22 cellular contexts compared by ENCODE assay signal in genomic region chr11:121240650-121241299, GRCh38. TPM values are rescaled to one million over a fixed set of nuclear protein-coding genes. Genes with fewer than 3 reads are reported as not detected.
A peak's percentile ranks its signal among the peaks of the same experiment; 100 is the strongest.
DNase-seq lines count a peak whose midpoint lies in the region; ATAC-seq and TF ChIP-seq lines count a peak whose summit lies in the region.
"Had no signal": no experiment of that assay in that cellular context is flagged by ENCODE, and none has a peak within 500 bp of the region (broad histone marks: within the 10 kb centered on the region; RNA-seq: fewer than 3 reads in every experiment).

No MANE protein-coding gene starts in this region.

- H3K9me3 ChIP-seq in HEK293 (ENCODE audit: control insufficient read depth, insufficient read depth, low read depth, low read length) (no peaks in the 10 kb centered on the region), ovary (no peaks in the 10 kb centered on the region)
- H3K9me3 ChIP-seq: ascending aorta had no signal

- TF ChIP-seq POLR2A in ovary (IDR thresholded peaks at IDR 0.05), result no peak

- CTCF ChIA-PET in HEK293 (lab: Yijun Ruan, JAX) (interaction anchor here (1.4 kb wide), 1 partner anchor 10 kb away, joined by 3 read pairs; no protein-coding TSS in a partner anchor), WTC11 (lab: Charles Lee) (no interaction called here)

- no peak overlapping the region for H3K4me3 Mint-ChIP-seq in WTC11
- no peak overlapping the region for H3K4me3 Mint-ChIP-seq in mesothelial cell of epicardium
- H3K4me3 Mint-ChIP-seq: CD8-positive, alpha-beta T cell had no signal

- POLR2A ChIA-PET in HEK293 (lab: Yijun Ruan, JAX) (no interaction called here), WTC11 (lab: Charles Lee) (no interaction called here)

- TF ChIP-seq CTCF in HEK293 (tag by site-specific recombination; IDR thresholded peaks at IDR 0.05), result no peak
- TF ChIP-seq CTCF in WTC11 (IDR thresholded peaks at IDR 0.05), result no peak
- TF ChIP-seq CTCF in mesothelial cell of epicardium (IDR thresholded peaks at IDR 0.05; ENCODE audit: unreplicated experiment), result no peak
- no peak for TF ChIP-seq CTCF in ovary (IDR thresholded peaks at IDR 0.05)

- H3K4me1 Mint-ChIP-seq in WTC11 (peaks cover 59% of the 10 kb centered on the region), mesothelial cell of epicardium (peaks cover 43% of the 10 kb centered on the region)

- DNase-seq in AG08395 (ENCODE audit: low spot score), result peak; percentile 35
- no peak for DNase-seq in WTC11 (ENCODE audit: low spot score)
- DNase-seq in mesothelial cell of epicardium (ENCODE audit: low spot score in 2 of 2, unreplicated experiment in 2 of 2), result no peak
- DNase-seq in ovary, result no peak
- no peak for DNase-seq in NCI-H1930 (lab: John Stamatoyannopoulos, UW)
- DNase-seq in nucleus accumbens (lab: John Stamatoyannopoulos, UW), result no peak
- no peak for DNase-seq in activated CD4-positive, alpha-beta T cell treated with anti-CD3 and anti-CD28 coated beads, Interleukin-2, amount 50 U/mL, for 4 hours
- DNase-seq: activated CD4-positive, CD25-positive, alpha-beta regulatory T cell; activated CD8-positive, alpha-beta memory T cell treated with anti-CD3 and anti-CD28 coated beads for 24 hours; activated naive CD4-positive, alpha-beta T cell treated with anti-CD3 and anti-CD28 coated beads, Interleukin-2, amount 50 U/mL, for 16 hours; activated T-cell treated with anti-CD3 and anti-CD28 coated beads, Interleukin-2, amount 50 U/mL, for 48 hours; CD8-positive, alpha-beta T cell; foreskin fibroblast; NCI-H187; NCI-H510A treated with DMSO at 0.1 percent for 48 hours; stimulated activated CD4-positive, alpha-beta T cell treated with anti-CD3 and anti-CD28 coated beads, Interleukin-4, amount 100 ng/mL, for 24 hours; T-helper 1 cell had no signal

- intact Hi-C loops in ovary (cut with DNase I), result no loop called here

- no peak for TF ChIP-seq EP300 in ovary (IDR thresholded peaks at IDR 0.05)

- no peaks in the 10 kb centered on the region for H3K27me3 ChIP-seq in ovary
- H3K27me3 ChIP-seq: ascending aorta had no signal

- H3K4me1 ChIP-seq in HEK293 (ENCODE audit: control insufficient read depth, insufficient read depth, low read length) (peaks cover 2% of the 10 kb centered on the region), ovary (ENCODE audit: insufficient read depth) (no peaks in the 10 kb centered on the region)
- H3K4me1 ChIP-seq: ascending aorta, parathyroid adenoma had no signal

- H3K36me3 ChIP-seq in HEK293 (ENCODE audit: control insufficient read depth in 2 of 2, insufficient read depth in 1 of 2, low read length in 2 of 2), result no peaks in the 10 kb centered on the region
- no peaks in the 10 kb centered on the region for H3K36me3 ChIP-seq in ovary
- H3K36me3 ChIP-seq: ascending aorta had no signal

- WGBS in ovary, 3 donors, result 50 to 56% (median 51%) methylated on average over 9 of the region's 9 CpGs

- H3K36me3 Mint-ChIP-seq in WTC11 (0 out of 2 replicates have a peak, but pooled peaks cover 3% of the 10 kb centered on the region), mesothelial cell of epicardium (no peaks in the 10 kb centered on the region)
- H3K36me3 Mint-ChIP-seq: CD8-positive, alpha-beta T cell had no signal

- ATAC-seq in WTC11, result peak; percentile 13
- ATAC-seq: CD8-positive, alpha-beta T cell had no signal

- H3K27ac Mint-ChIP-seq in WTC11, result no peak overlapping the region
- H3K27ac Mint-ChIP-seq in mesothelial cell of epicardium, result peak overlapping the region; percentile 19
- H3K27ac Mint-ChIP-seq: CD8-positive, alpha-beta T cell had no signal

- no peak overlapping the region for H3K4me3 ChIP-seq in HEK293 (ENCODE audit: low read depth, low read length)
- no peak overlapping the region for H3K4me3 ChIP-seq in ovary
- H3K4me3 ChIP-seq: ascending aorta, coronary artery, lung had no signal

- H3K27me3 Mint-ChIP-seq in WTC11 (ENCODE audit: low read depth), result peaks cover 3% of the 10 kb centered on the region; the same call in 1 of the 2 replicates
- H3K27me3 Mint-ChIP-seq in mesothelial cell of epicardium (ENCODE audit: low read depth), result no peaks in the 10 kb centered on the region

- H3K9me3 Mint-ChIP-seq in WTC11 (peaks cover 4% of the 10 kb centered on the region), mesothelial cell of epicardium (no peaks in the 10 kb centered on the region)
- H3K9me3 Mint-ChIP-seq: CD8-positive, alpha-beta T cell had no signal

- H3K27ac ChIP-seq in HEK293 (ENCODE audit: extremely low read depth, low read depth, low read length) (no peak overlapping the region), ovary (no peak overlapping the region)
- H3K27ac ChIP-seq: ascending aorta, coronary artery, parathyroid adenoma had no signal

TF ChIP-seq in HEK293, 187 proteins besides CTCF, POLR2A, EP300 and RAD21 (continues in another document):
- TF ChIP-seq TRIM28 (IDR thresholded peaks at IDR 0.05; ENCODE audit: borderline replicate concordance, low read length), result 0 out of 2 replicates have a peak, but pooled peaks have one; percentile 23
- TF ChIP-seq GLI4 (tag by site-specific recombination; IDR thresholded peaks at IDR 0.05), result no peak

TF ChIP-seq in WTC11, 78 proteins besides CTCF, POLR2A, EP300 and RAD21:
- TF ChIP-seq PRRX2 (CRISPR knock-in tag; IDR thresholded peaks at IDR 0.05), result no peak
- no peak for TF ChIP-seq ZNF512 (CRISPR knock-in tag; IDR thresholded peaks at IDR 0.05; ENCODE audit: borderline replicate concordance)
- TF ChIP-seq AFF4 (CRISPR knock-in tag; IDR thresholded peaks at IDR 0.05; ENCODE audit: borderline replicate concordance), result no peak
- TF ChIP-seq E2F1 (CRISPR knock-in tag; IDR thresholded peaks at IDR 0.05), result no peak
- TF ChIP-seq ZNF317 (CRISPR knock-in tag; IDR thresholded peaks at IDR 0.05; ENCODE audit: borderline replicate concordance, low read depth), result no peak
- no peak for TF ChIP-seq FOXP1 (CRISPR knock-in tag; IDR thresholded peaks at IDR 0.05; ENCODE audit: borderline replicate concordance)
TF ChIP-seq in WTC11: peak in this region for 0.

RNA-seq across cellular contexts. Expression of gene SC5D, which starts 51.8 kb away (rescaled TPM):
- total RNA-seq in WTC11 (2021), result 78.6 to 81.9 TPM (median 79.2 TPM) in 3 replicates
- total RNA-seq in mesothelial cell of epicardium, result 48.8 to 54.1 TPM (median 51.4 TPM) in 3 replicates
- 10 to 100 TPM; 19.9 to 59.7 (median 24.7) TPM for total RNA-seq in ovary
- polyA plus RNA-seq in ovary, result 10 to 100 TPM; 14.0 to 47.6 TPM
